11 cellular contexts compared by ENCODE assay signal in the genomic region with DNA sequence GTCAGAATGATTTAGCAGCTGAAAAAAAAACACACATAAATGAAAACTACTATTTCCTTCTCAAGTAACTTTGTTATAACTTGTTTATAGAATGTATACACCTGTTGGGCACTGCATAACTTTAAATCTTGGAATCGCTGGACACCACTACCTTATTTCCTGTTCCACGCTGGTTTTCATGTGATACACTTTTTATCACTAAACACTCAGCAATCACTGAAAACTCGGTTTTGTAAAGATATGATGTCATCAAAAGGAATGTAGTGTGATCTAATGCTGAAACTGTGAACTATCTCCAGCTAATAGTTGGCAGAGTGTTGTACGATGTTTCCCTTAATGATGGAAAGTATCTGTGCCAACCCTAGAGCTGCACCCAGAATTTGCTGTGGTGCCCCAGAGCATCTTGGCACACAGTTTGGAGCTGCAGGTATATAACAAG.
DNase-seq lines count a peak whose midpoint lies in the region; ATAC-seq and TF ChIP-seq lines count a peak whose summit lies in the region.
"Had no signal": no experiment of that assay in that cellular context is flagged by ENCODE, and none has a peak within 500 bp of the region (broad histone marks: within the 10 kb centered on the region; RNA-seq: fewer than 3 reads in every experiment).

No MANE protein-coding gene starts in this region.

- ATAC-seq in heart left ventricle (peak in 3 of 4 donors; percentile 52 to 65 (median 56)), Right ventricle myocardium inferior (no peak), GM19467 (IDR thresholded peaks at IDR 0.05; ENCODE audit: unreplicated experiment) (no peak)

- peak overlapping the region in 10 of 12 donors; percentile 45 to 78 (median 69) for H3K27ac ChIP-seq in heart left ventricle

- H3K4me1 ChIP-seq in heart left ventricle: peaks cover 0 to 19% (median 12%) of the 10 kb centered on the region in 12 donors

- no peak for TF ChIP-seq POLR2A in heart left ventricle (IDR thresholded peaks at IDR 0.05)

- H3K9me3 ChIP-seq in heart left ventricle: peaks cover 0 to 4% (median 0%) of the 10 kb centered on the region in 12 donors

- DNase-seq in heart left ventricle (no peak), Right ventricle myocardium inferior (ENCODE audit: missing footprints) (no peak), astrocyte of the hippocampus (ENCODE audit: low read depth, low spot score) (peak; percentile 69), iris pigment epithelial cell (ENCODE audit: low read depth) (peak; percentile 65), midbrain (lab: John Stamatoyannopoulos, UW) (no peak), cerebellum (ENCODE audit: low spot score) (no peak)
- DNase-seq in activated CD8-positive, alpha-beta memory T cell treated with anti-CD3 and anti-CD28 coated beads, Interleukin-2, amount 50 U/mL, for 48 hours: no peak
- DNase-seq: AML-193, hypothalamus, NCI-H345 had no signal

- no peak for TF ChIP-seq CTCF in heart left ventricle (IDR thresholded peaks at IDR 0.05)

- H3K4me3 ChIP-seq in heart left ventricle: no peak overlapping the region

- WGBS in heart left ventricle, 4 donors: 19 to 33% (median 29%) methylated on average over 4 of the region's 4 CpGs

- intact Hi-C loops in heart left ventricle (cut with DNase I): loop anchor here in 1 of 10 donors (5.0 kb wide), 1 partner anchor 129 kb away; the partner anchor contains the start of gene BACH2
- intact Hi-C loops in Right ventricle myocardium inferior (cut with DNase I): no loop called here

- H3K27me3 ChIP-seq in heart left ventricle: no peaks in the 10 kb centered on the region

- H3K36me3 ChIP-seq in heart left ventricle: no peaks in the 10 kb centered on the region

Comparison
In these comparisons a context has a peak if more than half of its experiments do, and no peak if none do; other contexts are left out.
1. ATAC-seq: peak in heart left ventricle (3 of 4); none in Right ventricle myocardium inferior (single experiment) and GM19467 (single experiment).
2. DNase-seq: peak in astrocyte of the hippocampus (single experiment) and iris pigment epithelial cell (single experiment); none in heart left ventricle (0 of 5), Right ventricle myocardium inferior (single experiment), activated CD8-positive, alpha-beta memory T cell treated with anti-CD3 and anti-CD28 coated beads, Interleukin-2, amount 50 U/mL, for 48 hours (single experiment), midbrain (single experiment) and cerebellum (single experiment).